In genomic region chr3:156291269-156292123, GRCh38 we compare ENCODE assay signal across 8 cellular contexts.
A peak's percentile ranks its signal among the peaks of the same experiment; 100 is the strongest.
DNase-seq lines count a peak whose midpoint lies in the region; ATAC-seq and TF ChIP-seq lines count a peak whose summit lies in the region.

No MANE protein-coding gene starts in this region.

- POLR2A ChIA-PET in RWPE1 (lab: Yijun Ruan, JAX; ENCODE audit: low non-redundant PET): no interaction called here

- peaks cover 82% of the 10 kb centered on the region for H3K27me3 Mint-ChIP-seq in T-helper 17 cell

- H3K27me3 ChIP-seq in foreskin keratinocyte (peaks cover 69% of the 10 kb centered on the region), parathyroid adenoma (ENCODE audit: control insufficient read depth, insufficient read depth, low read length) (peaks cover 9% of the 10 kb centered on the region)

- H3K79me2 ChIP-seq in parathyroid adenoma: no peaks in the 10 kb centered on the region

- ATAC-seq in T-helper 17 cell: peak; percentile 82
- peak; percentile 57 for ATAC-seq in foreskin keratinocyte
- ATAC-seq in HG03045 (IDR thresholded peaks at IDR 0.05; ENCODE audit: unreplicated experiment): no peak
- ATAC-seq in GM18505 (IDR thresholded peaks at IDR 0.05; ENCODE audit: unreplicated experiment): no peak

- no peak overlapping the region for H3K9ac ChIP-seq in parathyroid adenoma

- H3K4me3 ChIP-seq in parathyroid adenoma (ENCODE audit: low read depth, low read length): peak overlapping the region; percentile 8

- no peaks in the 10 kb centered on the region for H3K36me3 Mint-ChIP-seq in T-helper 17 cell (ENCODE audit: low read depth)

- no peak overlapping the region for H3K27ac Mint-ChIP-seq in T-helper 17 cell

- H3K4me1 ChIP-seq in foreskin keratinocyte (no peaks in the 10 kb centered on the region), parathyroid adenoma (no peaks in the 10 kb centered on the region)

- CTCF ChIA-PET in RWPE1 (lab: Yijun Ruan, JAX): no interaction called here

- H2AFZ ChIP-seq in parathyroid adenoma: peak overlapping the region; percentile 20

- H3K9me3 ChIP-seq in T-helper 17 cell (ENCODE audit: control insufficient read depth, low read length, poor library complexity, severe bottlenecking) (no peaks in the 10 kb centered on the region), parathyroid adenoma (ENCODE audit: control insufficient read depth, low read length) (no peaks in the 10 kb centered on the region)

- no peak for TF ChIP-seq POLR2A in GM18505 (IDR thresholded peaks at IDR 0.05; ENCODE audit: borderline replicate concordance, extremely low read depth, insufficient read depth, insufficient read length)

- H3K4me2 ChIP-seq in parathyroid adenoma (ENCODE audit: low read length): peak overlapping the region; percentile 32

- TF ChIP-seq CTCF in foreskin keratinocyte (conservative IDR thresholded peaks at IDR 0.05) (no peak), parathyroid adenoma (IDR thresholded peaks at IDR 0.05) (no peak), RWPE1 (conservative IDR thresholded peaks at IDR 0.05; ENCODE audit: low read depth) (no peak)

- peak; percentile 25 for DNase-seq in activated T-cell treated with anti-CD3 and anti-CD28 coated beads, Interleukin-2, amount 50 U/mL, for 1 hour
- DNase-seq in activated T-cell treated with anti-CD3 and anti-CD28 coated beads for 4 hours (no peak), T-helper 17 cell (no peak), foreskin keratinocyte (no peak), RWPE1 (ENCODE audit: low spot score) (no peak)

- no peak overlapping the region for H3K27ac ChIP-seq in foreskin keratinocyte
- H3K27ac ChIP-seq in parathyroid adenoma: no peak overlapping the region
- H3K27ac ChIP-seq in RWPE1: no peak overlapping the region

- peak overlapping the region; percentile 57 for H3K4me3 Mint-ChIP-seq in T-helper 17 cell

- no peaks in the 10 kb centered on the region for H3K36me3 ChIP-seq in parathyroid adenoma (ENCODE audit: control insufficient read depth, insufficient read depth, low read length)

- H3K4me1 Mint-ChIP-seq in T-helper 17 cell: no peaks in the 10 kb centered on the region

Comparison
In these comparisons a context has a peak if more than half of its experiments do, and no peak if none do; other contexts are left out.
1. ATAC-seq: peak in T-helper 17 cell (single experiment) and foreskin keratinocyte (single experiment); none in HG03045 (single experiment) and GM18505 (single experiment).